35 cellular contexts compared by ENCODE assay signal in the genomic region with DNA sequence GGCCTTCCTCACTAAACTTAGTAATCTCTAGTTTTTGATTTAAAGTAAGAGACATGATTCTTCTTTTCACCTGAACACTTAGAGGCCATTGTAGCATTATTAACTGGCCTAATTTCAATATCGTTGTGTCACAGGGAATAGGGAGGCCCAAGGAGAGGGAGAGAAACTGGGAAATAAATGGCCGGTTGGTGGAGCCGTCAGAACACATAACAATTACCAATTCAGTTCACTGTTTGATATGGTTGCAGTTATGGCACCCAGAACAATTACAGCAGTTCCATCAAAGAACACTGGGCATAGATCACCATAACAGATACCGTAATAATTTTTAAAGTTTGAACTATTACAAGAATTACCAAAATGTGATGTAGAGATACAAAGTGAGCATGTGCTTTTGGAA. TPM values are rescaled to one million over a fixed set of nuclear protein-coding genes. Genes with fewer than 3 reads are reported as not detected.
"Had no signal": no experiment of that assay in that cellular context is flagged by ENCODE, and none has a peak within 500 bp of the region (broad histone marks: within the 10 kb centered on the region; RNA-seq: fewer than 3 reads in every experiment).

No MANE protein-coding gene starts in this region.

- H3K4me3 ChIP-seq: coronary artery, dorsolateral prefrontal cortex, esophagus squamous epithelium, gastrocnemius medialis, heart right ventricle, left ventricle myocardium inferior, lower lobe of right lung, mucosa of descending colon had no signal

- FAIRE-seq: colon, endometrium, islet of Langerhans, keratinocyte had no signal

- H3K9me3 Mint-ChIP-seq: effector memory CD8-positive, alpha-beta T cell; endodermal cell; mesothelial cell of epicardium; naive B cell; naive thymus-derived CD8-positive, alpha-beta T cell had no signal

- H3K27ac ChIP-seq: coronary artery, dorsolateral prefrontal cortex, epithelial cell of prostate, esophagus squamous epithelium, gastrocnemius medialis, heart right ventricle, left ventricle myocardium inferior, lower lobe of right lung had no signal

- ATAC-seq: effector memory CD8-positive, alpha-beta T cell; esophagus mucosa; gastrocnemius medialis; heart right ventricle; left cardiac atrium; lower lobe of right lung; mucosa of descending colon; naive thymus-derived CD8-positive, alpha-beta T cell had no signal

- H3K27ac Mint-ChIP-seq: effector memory CD8-positive, alpha-beta T cell; endodermal cell; mesothelial cell of epicardium; naive B cell; naive thymus-derived CD8-positive, alpha-beta T cell had no signal

- H3K4me1 ChIP-seq: esophagus squamous epithelium, gastrocnemius medialis, heart right ventricle, left ventricle myocardium inferior, lower lobe of right lung had no signal

- DNase-seq: dermis blood vessel endothelial cell; dorsolateral prefrontal cortex; effector CD4-positive, alpha-beta T cell; effector memory CD8-positive, alpha-beta T cell; endodermal cell; erythroblast; esophagus squamous epithelium; foreskin fibroblast; foreskin melanocyte; gastrocnemius medialis; glutamatergic neuron; head of caudate nucleus; heart right ventricle; hippocampal formation; left cardiac atrium; left ventricle myocardium inferior; lower lobe of right lung; mesenchymal stem cell; mucosa of descending colon; naive B cell; naive thymus-derived CD8-positive, alpha-beta T cell had no signal

- H3K27me3 ChIP-seq: dorsolateral prefrontal cortex, esophagus squamous epithelium, gastrocnemius medialis, heart right ventricle had no signal

- H3K27me3 Mint-ChIP-seq: effector memory CD8-positive, alpha-beta T cell; naive B cell; naive thymus-derived CD8-positive, alpha-beta T cell had no signal

- H3K4me1 Mint-ChIP-seq: endodermal cell; mesothelial cell of epicardium; naive B cell; naive thymus-derived CD8-positive, alpha-beta T cell had no signal

- H3K9me3 ChIP-seq: esophagus squamous epithelium, gastrocnemius medialis, heart right ventricle, left ventricle myocardium inferior, lower lobe of right lung, mucosa of descending colon had no signal

- H3K4me3 Mint-ChIP-seq: effector memory CD8-positive, alpha-beta T cell; endodermal cell; mesothelial cell of epicardium; naive B cell; naive thymus-derived CD8-positive, alpha-beta T cell had no signal

RNA-seq across cellular contexts. Expression of a gene that starts 9.1 kb away (rescaled TPM):
- total RNA-seq: dermis blood vessel endothelial cell; dorsolateral prefrontal cortex; endodermal cell; esophagus mucosa; esophagus squamous epithelium; gastrocnemius medialis; glomerular endothelial cell; heart right ventricle; kidney epithelial cell; left cardiac atrium; left ventricle myocardium inferior; lower leg skin; lower lobe of right lung; lung microvascular endothelial cell; mesenteric fat pad; mesothelial cell of epicardium; mucosa of descending colon; myocyte; naive thymus-derived CD8-positive, alpha-beta T cell had no signal
- polyA plus RNA-seq: heart right ventricle; keratinocyte; naive thymus-derived CD8-positive, alpha-beta T cell had no signal

RNA-seq across cellular contexts. Expression of a gene that starts 59.8 kb away (rescaled TPM):
- total RNA-seq: naive thymus-derived CD8-positive, alpha-beta T cell had no signal
- polyA plus RNA-seq: naive thymus-derived CD8-positive, alpha-beta T cell had no signal
